Comparison of ENCODE assay signal across 25 cellular contexts in genomic region chr9:65400886-65401285, GRCh38.
"Had no signal": no experiment of that assay in that cellular context is flagged by ENCODE, and none has a peak within 500 bp of the region (broad histone marks: within the 10 kb centered on the region; RNA-seq: fewer than 3 reads in every experiment).

No MANE protein-coding gene starts in this region.

- H3K4me1 Mint-ChIP-seq: memory B cell; naive thymus-derived CD8-positive, alpha-beta T cell; nephron; neural crest cell; stimulated activated effector memory CD8-positive, alpha-beta T cell treated with anti-CD3 and anti-CD28 coated beads, Interleukin-12 subunit alpha, Interleukin-12 subunit beta, amount 100 ng/mL, for 72 hours; stimulated activated naive CD8-positive, alpha-beta T cell treated with anti-CD3 and anti-CD28 coated beads, Interleukin-15, amount 100 ng/mL, for 72 hours had no signal

- DNase-seq: glutamatergic neuron; hypothalamus; immature natural killer cell; kidney; left colon; left ventricle myocardium inferior; naive thymus-derived CD8-positive, alpha-beta T cell; nucleus accumbens; ovary; right cardiac atrium; small intestine; spleen; stimulated activated CD4-positive, alpha-beta T cell treated with anti-CD3 and anti-CD28 coated beads, Interleukin-4, amount 100 ng/mL, for 24 hours; stimulated activated naive CD4-positive, alpha-beta T cell treated with Interleukin-2 at 50 U/mL for 16 hours; stimulated activated naive CD8-positive, alpha-beta T cell treated with anti-CD3 and anti-CD28 coated beads, Interleukin-15, amount 100 ng/mL, for 72 hours; substantia nigra; upper lobe of left lung had no signal

- ATAC-seq: heart left ventricle; left colon; naive thymus-derived CD8-positive, alpha-beta T cell; right cardiac atrium; sciatic nerve had no signal

- H3K27ac Mint-ChIP-seq: immature natural killer cell; memory B cell; naive thymus-derived CD8-positive, alpha-beta T cell; nephron; progenitor cell of endocrine pancreas; stimulated activated effector memory CD8-positive, alpha-beta T cell treated with anti-CD3 and anti-CD28 coated beads, Interleukin-12 subunit alpha, Interleukin-12 subunit beta, amount 100 ng/mL, for 72 hours; stimulated activated naive CD8-positive, alpha-beta T cell treated with anti-CD3 and anti-CD28 coated beads, Interleukin-15, amount 100 ng/mL, for 72 hours had no signal

- H3K36me3 Mint-ChIP-seq: immature natural killer cell; memory B cell; stimulated activated effector memory CD8-positive, alpha-beta T cell treated with anti-CD3 and anti-CD28 coated beads, Interleukin-12 subunit alpha, Interleukin-12 subunit beta, amount 100 ng/mL, for 72 hours had no signal

- H3K4me3 Mint-ChIP-seq: immature natural killer cell; memory B cell; naive thymus-derived CD8-positive, alpha-beta T cell; nephron; neural crest cell; stimulated activated effector memory CD8-positive, alpha-beta T cell treated with anti-CD3 and anti-CD28 coated beads, Interleukin-12 subunit alpha, Interleukin-12 subunit beta, amount 100 ng/mL, for 72 hours; stimulated activated naive CD8-positive, alpha-beta T cell treated with anti-CD3 and anti-CD28 coated beads, Interleukin-15, amount 100 ng/mL, for 72 hours had no signal

- H3K4me1 ChIP-seq: heart left ventricle, left ventricle myocardium inferior, spleen, tibial nerve, upper lobe of left lung had no signal

- H3K27ac ChIP-seq: heart left ventricle, left ventricle myocardium inferior, ovary, spleen, tibial nerve, upper lobe of left lung had no signal

- H3K9me3 ChIP-seq: ovary had no signal

- H3K27me3 ChIP-seq: heart left ventricle, ovary, spleen, tibial nerve, upper lobe of left lung had no signal

- H3K36me3 ChIP-seq: heart left ventricle, left ventricle myocardium inferior, ovary, spleen, tibial nerve, upper lobe of left lung had no signal

- H3K4me3 ChIP-seq: heart left ventricle, left ventricle myocardium inferior, ovary, spleen, tibial nerve, upper lobe of left lung had no signal

- H3K27me3 Mint-ChIP-seq: memory B cell; naive thymus-derived CD8-positive, alpha-beta T cell; progenitor cell of endocrine pancreas; stimulated activated naive CD8-positive, alpha-beta T cell treated with anti-CD3 and anti-CD28 coated beads, Interleukin-15, amount 100 ng/mL, for 72 hours had no signal
